ENCODE assay signal across 4 cellular contexts in the genomic region with DNA sequence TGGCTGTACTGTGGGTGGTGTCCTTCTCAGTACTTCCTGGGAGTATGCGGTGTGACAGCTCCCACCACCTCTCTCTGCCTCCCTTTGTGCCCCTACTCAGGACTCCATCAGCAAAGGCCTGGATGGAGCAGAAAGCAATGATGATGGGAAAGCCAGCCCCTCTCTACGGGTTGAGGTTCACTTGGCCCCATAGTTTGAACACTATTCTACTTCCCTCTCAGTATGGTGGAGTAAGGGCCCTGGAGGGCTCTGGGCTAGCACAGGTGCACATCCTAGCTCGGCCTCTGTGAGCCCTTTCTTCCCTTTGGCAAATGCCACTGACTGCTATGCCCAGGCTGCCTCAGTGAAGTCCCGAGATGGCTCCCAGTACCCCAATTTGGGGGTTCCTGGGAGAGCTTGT.
"Had no signal": no experiment of that assay in that cellular context is flagged by ENCODE, and none has a peak within 500 bp of the region (broad histone marks: within the 10 kb centered on the region; RNA-seq: fewer than 3 reads in every experiment).

No MANE protein-coding gene starts in this region.

- ATAC-seq: GM23338, HCT116 had no signal

- H3K27ac ChIP-seq: HL-60, KMS-11 had no signal
